In genomic region chr17:153851-154250, GRCh38 we compare ENCODE assay signal across 33 cellular contexts. TPM values are rescaled to one million over a fixed set of nuclear protein-coding genes. Genes with fewer than 3 reads are reported as not detected.
"Had no signal": no experiment of that assay in that cellular context is flagged by ENCODE, and none has a peak within 500 bp of the region (broad histone marks: within the 10 kb centered on the region; RNA-seq: fewer than 3 reads in every experiment).

No MANE protein-coding gene starts in this region.

- ATAC-seq: activated CD4-positive, CD25-positive, alpha-beta regulatory T cell treated with anti-CD3 and anti-CD28 coated beads, Interleukin-2, amount 50 U/mL, for 24 hours; activated naive CD8-positive, alpha-beta T cell treated with anti-CD3 and anti-CD28 coated beads, Interleukin-2, amount 50 U/mL, for 24 hours; heart right ventricle; left lobe of liver; T-helper 17 cell had no signal

- H3K27ac ChIP-seq: breast epithelium, colonic mucosa, epithelial cell of prostate, esophagus squamous epithelium, heart right ventricle, neutrophil, ovary, testis, transverse colon, WERI-Rb-1 had no signal

- H3K27me3 ChIP-seq: breast epithelium, colonic mucosa, esophagus squamous epithelium, heart right ventricle, neutrophil, ovary, testis, transverse colon had no signal

- H3K36me3 ChIP-seq: breast epithelium, colonic mucosa, ovary, transverse colon had no signal

- H3K4me1 ChIP-seq: breast epithelium, colonic mucosa, esophagus squamous epithelium, heart right ventricle, testis, transverse colon had no signal

- H3K9me3 ChIP-seq: breast epithelium, colonic mucosa, esophagus squamous epithelium, heart right ventricle, neutrophil, ovary, testis, transverse colon had no signal

- DNase-seq: activated CD4-positive, alpha-beta T cell treated with anti-CD3 and anti-CD28 coated beads for 48 hours; activated CD4-positive, alpha-beta T cell treated with anti-CD3 and anti-CD28 coated beads, Interleukin-2, amount 50 U/mL, for 48 hours; activated CD8-positive, alpha-beta memory T cell treated with anti-CD3 and anti-CD28 coated beads for 24 hours; activated gamma-delta T cell treated with Interleukin-2 at 50 U/mL for 16 hours; activated naive CD8-positive, alpha-beta T cell treated with anti-CD3 and anti-CD28 coated beads, Interleukin-2, amount 50 U/mL, for 24 hours; amygdala; colonic mucosa; effector CD8-positive, alpha-beta T cell; esophagus squamous epithelium; foreskin melanocyte; heart right ventricle; mesendoderm; nephron progenitor cell; stimulated activated CD4-positive, alpha-beta T cell treated with anti-CD3 and anti-CD28 coated beads, Interleukin-2, amount 100 ng/mL, for 48 hours; stimulated activated naive CD4-positive, alpha-beta T cell treated with Interleukin-2 at 50 U/mL for 16 hours; T1000; testis; transverse colon had no signal

- H3K4me3 ChIP-seq: breast epithelium, colonic mucosa, esophagus squamous epithelium, heart right ventricle, lung, ovary, testis, transverse colon had no signal

RNA-seq across cellular contexts. Expression of gene SCGB1C2, which starts 16.5 kb away (rescaled TPM):
- total RNA-seq: breast epithelium, colonic mucosa, dermis microvascular lymphatic vessel endothelial cell, esophagus squamous epithelium, glomerular endothelial cell, heart right ventricle, kidney epithelial cell, left lobe of liver, lung, mononuclear cell, ovary, progenitor cell of endocrine pancreas, renal cortical epithelial cell, T-helper 17 cell, testis, transverse colon had no signal
- polyA plus RNA-seq: heart right ventricle, lung, ovary had no signal
